In genomic region chrX:153697924-153698865, GRCh38 we compare ENCODE assay signal across 2 cellular contexts.
TF ChIP-seq lines count a peak whose summit lies in the region.

No MANE protein-coding gene starts in this region.

TF ChIP-seq in WTC11, 78 proteins besides CTCF, POLR2A, EP300 and RAD21 (continued from another document and continues in another):
- TF ChIP-seq ZNF317 (CRISPR knock-in tag; IDR thresholded peaks at IDR 0.05; ENCODE audit: borderline replicate concordance, low read depth) = no peak
- no peak for TF ChIP-seq ATF1 (CRISPR knock-in tag; IDR thresholded peaks at IDR 0.05)
- TF ChIP-seq, protein P1, sequence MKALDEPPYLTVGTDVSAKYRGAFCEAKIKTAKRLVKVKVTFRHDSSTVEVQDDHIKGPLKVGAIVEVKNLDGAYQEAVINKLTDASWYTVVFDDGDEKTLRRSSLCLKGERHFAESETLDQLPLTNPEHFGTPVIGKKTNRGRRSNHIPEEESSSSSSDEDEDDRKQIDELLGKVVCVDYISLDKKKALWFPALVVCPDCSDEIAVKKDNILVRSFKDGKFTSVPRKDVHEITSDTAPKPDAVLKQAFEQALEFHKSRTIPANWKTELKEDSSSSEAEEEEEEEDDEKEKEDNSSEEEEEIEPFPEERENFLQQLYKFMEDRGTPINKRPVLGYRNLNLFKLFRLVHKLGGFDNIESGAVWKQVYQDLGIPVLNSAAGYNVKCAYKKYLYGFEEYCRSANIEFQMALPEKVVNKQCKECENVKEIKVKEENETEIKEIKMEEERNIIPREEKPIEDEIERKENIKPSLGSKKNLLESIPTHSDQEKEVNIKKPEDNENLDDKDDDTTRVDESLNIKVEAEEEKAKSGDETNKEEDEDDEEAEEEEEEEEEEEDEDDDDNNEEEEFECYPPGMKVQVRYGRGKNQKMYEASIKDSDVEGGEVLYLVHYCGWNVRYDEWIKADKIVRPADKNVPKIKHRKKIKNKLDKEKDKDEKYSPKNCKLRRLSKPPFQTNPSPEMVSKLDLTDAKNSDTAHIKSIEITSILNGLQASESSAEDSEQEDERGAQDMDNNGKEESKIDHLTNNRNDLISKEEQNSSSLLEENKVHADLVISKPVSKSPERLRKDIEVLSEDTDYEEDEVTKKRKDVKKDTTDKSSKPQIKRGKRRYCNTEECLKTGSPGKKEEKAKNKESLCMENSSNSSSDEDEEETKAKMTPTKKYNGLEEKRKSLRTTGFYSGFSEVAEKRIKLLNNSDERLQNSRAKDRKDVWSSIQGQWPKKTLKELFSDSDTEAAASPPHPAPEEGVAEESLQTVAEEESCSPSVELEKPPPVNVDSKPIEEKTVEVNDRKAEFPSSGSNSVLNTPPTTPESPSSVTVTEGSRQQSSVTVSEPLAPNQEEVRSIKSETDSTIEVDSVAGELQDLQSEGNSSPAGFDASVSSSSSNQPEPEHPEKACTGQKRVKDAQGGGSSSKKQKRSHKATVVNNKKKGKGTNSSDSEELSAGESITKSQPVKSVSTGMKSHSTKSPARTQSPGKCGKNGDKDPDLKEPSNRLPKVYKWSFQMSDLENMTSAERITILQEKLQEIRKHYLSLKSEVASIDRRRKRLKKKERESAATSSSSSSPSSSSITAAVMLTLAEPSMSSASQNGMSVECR (CRISPR knock-in tag; IDR thresholded peaks at IDR 0.05; ENCODE audit: borderline replicate concordance) = no peak
- TF ChIP-seq ATF6 (CRISPR knock-in tag; IDR thresholded peaks at IDR 0.05) = no peak
- no peak for TF ChIP-seq RELA (CRISPR knock-in tag; IDR thresholded peaks at IDR 0.05; ENCODE audit: borderline replicate concordance)
- no peak for TF ChIP-seq GABPB1 (CRISPR knock-in tag; IDR thresholded peaks at IDR 0.05)
- TF ChIP-seq SMAD3 (CRISPR knock-in tag; IDR thresholded peaks at IDR 0.05; ENCODE audit: borderline replicate concordance) = no peak
- TF ChIP-seq ZNF121 (CRISPR knock-in tag; IDR thresholded peaks at IDR 0.05) = no peak
- TF ChIP-seq, protein P2, sequence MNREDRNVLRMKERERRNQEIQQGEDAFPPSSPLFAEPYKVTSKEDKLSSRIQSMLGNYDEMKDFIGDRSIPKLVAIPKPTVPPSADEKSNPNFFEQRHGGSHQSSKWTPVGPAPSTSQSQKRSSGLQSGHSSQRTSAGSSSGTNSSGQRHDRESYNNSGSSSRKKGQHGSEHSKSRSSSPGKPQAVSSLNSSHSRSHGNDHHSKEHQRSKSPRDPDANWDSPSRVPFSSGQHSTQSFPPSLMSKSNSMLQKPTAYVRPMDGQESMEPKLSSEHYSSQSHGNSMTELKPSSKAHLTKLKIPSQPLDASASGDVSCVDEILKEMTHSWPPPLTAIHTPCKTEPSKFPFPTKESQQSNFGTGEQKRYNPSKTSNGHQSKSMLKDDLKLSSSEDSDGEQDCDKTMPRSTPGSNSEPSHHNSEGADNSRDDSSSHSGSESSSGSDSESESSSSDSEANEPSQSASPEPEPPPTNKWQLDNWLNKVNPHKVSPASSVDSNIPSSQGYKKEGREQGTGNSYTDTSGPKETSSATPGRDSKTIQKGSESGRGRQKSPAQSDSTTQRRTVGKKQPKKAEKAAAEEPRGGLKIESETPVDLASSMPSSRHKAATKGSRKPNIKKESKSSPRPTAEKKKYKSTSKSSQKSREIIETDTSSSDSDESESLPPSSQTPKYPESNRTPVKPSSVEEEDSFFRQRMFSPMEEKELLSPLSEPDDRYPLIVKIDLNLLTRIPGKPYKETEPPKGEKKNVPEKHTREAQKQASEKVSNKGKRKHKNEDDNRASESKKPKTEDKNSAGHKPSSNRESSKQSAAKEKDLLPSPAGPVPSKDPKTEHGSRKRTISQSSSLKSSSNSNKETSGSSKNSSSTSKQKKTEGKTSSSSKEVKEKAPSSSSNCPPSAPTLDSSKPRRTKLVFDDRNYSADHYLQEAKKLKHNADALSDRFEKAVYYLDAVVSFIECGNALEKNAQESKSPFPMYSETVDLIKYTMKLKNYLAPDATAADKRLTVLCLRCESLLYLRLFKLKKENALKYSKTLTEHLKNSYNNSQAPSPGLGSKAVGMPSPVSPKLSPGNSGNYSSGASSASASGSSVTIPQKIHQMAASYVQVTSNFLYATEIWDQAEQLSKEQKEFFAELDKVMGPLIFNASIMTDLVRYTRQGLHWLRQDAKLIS (CRISPR knock-in tag; IDR thresholded peaks at IDR 0.05; ENCODE audit: borderline replicate concordance) = no peak
- TF ChIP-seq ZNF425 (CRISPR knock-in tag; conservative IDR thresholded peaks at IDR 0.05) = no peak
- TF ChIP-seq SOX15 (CRISPR knock-in tag; IDR thresholded peaks at IDR 0.05) = no peak

TF ChIP-seq in SK-N-SH, 30 proteins besides CTCF, POLR2A, EP300 and RAD21:
- TF ChIP-seq FOSL2 (IDR thresholded peaks at IDR 0.05; ENCODE audit: borderline replicate concordance, low read depth) (no peak), EZH2phosphoT487 (IDR thresholded peaks at IDR 0.05; ENCODE audit: borderline replicate concordance, low read depth) (no peak), MAX (IDR thresholded peaks at IDR 0.05; ENCODE audit: low read depth) (no peak), ZBTB33 (IDR thresholded peaks at IDR 0.05; ENCODE audit: borderline replicate concordance, low read depth) (no peak), POLR2AphosphoS5 (IDR thresholded peaks at IDR 0.05; ENCODE audit: low read depth, low read length) (no peak), GABPA (IDR thresholded peaks at IDR 0.05; ENCODE audit: low read depth) (no peak), RCOR1 (IDR thresholded peaks at IDR 0.05; ENCODE audit: low read length) (no peak), CHD2 (IDR thresholded peaks at IDR 0.05; ENCODE audit: low read length, partially characterized antibody) (no peak), TAF1 (IDR thresholded peaks at IDR 0.05; ENCODE audit: borderline replicate concordance, low read depth, low read length) (no peak), TCF12 (IDR thresholded peaks at IDR 0.05) (no peak), TEAD4 (IDR thresholded peaks at IDR 0.05; ENCODE audit: borderline replicate concordance, insufficient read depth) (no peak), MXI1 (IDR thresholded peaks at IDR 0.05; ENCODE audit: low read depth, low read length) (no peak), MEF2A (IDR thresholded peaks at IDR 0.05; ENCODE audit: borderline replicate concordance, low read depth) (no peak)
TF ChIP-seq in SK-N-SH: peak in this region for 0.
